8 cellular contexts compared by ENCODE assay signal in genomic region chr15:88913850-88914169, GRCh38. TPM values are rescaled to one million over a fixed set of nuclear protein-coding genes. Genes with fewer than 3 reads are reported as not detected.
DNase-seq lines count a peak whose midpoint lies in the region; ATAC-seq and TF ChIP-seq lines count a peak whose summit lies in the region.

No MANE protein-coding gene starts in this region.

- H3K27me3 Mint-ChIP-seq in effector memory CD8-positive, alpha-beta T cell = peaks cover 16 to 30% of the 10 kb centered on the region in 2 donors

- no peaks in the 10 kb centered on the region for H4K20me1 ChIP-seq in OCI-LY3 (ENCODE audit: insufficient read depth, low read length)

- peak overlapping the region; percentile 73 to 82 for H3K27ac Mint-ChIP-seq in effector memory CD8-positive, alpha-beta T cell

- 57 to 69% (median 59%) methylated on average over 4 of the region's 4 CpGs for whole genome bisulfite sequencing in ovary, 3 donors

- no peak for ATAC-seq in effector memory CD8-positive, alpha-beta T cell (replicated peaks)
- no peak for ATAC-seq in left lobe of liver

- no peaks in the 10 kb centered on the region for H3K79me2 ChIP-seq in OCI-LY3 (ENCODE audit: low read length)

- peaks cover 5% of the 10 kb centered on the region for H3K36me3 Mint-ChIP-seq in effector memory CD8-positive, alpha-beta T cell (ENCODE audit: insufficient read depth)

- H3K4me3 ChIP-seq in OCI-LY3 (ENCODE audit: low read length) = peak overlapping the region; percentile 82
- H3K4me3 ChIP-seq in ovary = peak overlapping the region; percentile 58

- H3K9ac ChIP-seq in ES-I3 (ENCODE audit: low read depth, low read length) (peak overlapping the region; percentile 87), OCI-LY3 (ENCODE audit: low read length) (peak overlapping the region; percentile 65)

- no peak overlapping the region for H3K27ac ChIP-seq in OCI-LY3 (ENCODE audit: low read length)
- no peak overlapping the region for H3K27ac ChIP-seq in ovary

- peaks cover 10 to 14% of the 10 kb centered on the region in 2 donors for H3K4me1 Mint-ChIP-seq in effector memory CD8-positive, alpha-beta T cell (ENCODE audit: low read depth in 2 of 2)

- no peak for DNase-seq in effector memory CD8-positive, alpha-beta T cell
- DNase-seq in ovary (no peak), NCI-H2196 treated with DMSO at 0.1 percent for 48 hours (lab: John Stamatoyannopoulos, UW; ENCODE audit: unreplicated experiment) (no peak), erythroblast (lab: John Stamatoyannopoulos, UW) (no peak), left lobe of liver (ENCODE audit: low spot score) (no peak), NCI-H2171 (lab: John Stamatoyannopoulos, UW) (no peak)

- peak overlapping the region; percentile 89 for H3K4me2 ChIP-seq in OCI-LY3 (ENCODE audit: low read length)

- H3K36me3 ChIP-seq in ES-I3 (ENCODE audit: insufficient read depth, low read length) = peaks cover 15% of the 10 kb centered on the region; the same call in 1 of the 2 replicates
- no peaks in the 10 kb centered on the region for H3K36me3 ChIP-seq in OCI-LY3 (replicated peaks; ENCODE audit: low read depth, low read length)
- no peaks in the 10 kb centered on the region for H3K36me3 ChIP-seq in ovary

- H3K4me1 ChIP-seq in ES-I3 (ENCODE audit: insufficient read depth, low read length) (no peaks in the 10 kb centered on the region; the same call in 1 of the 2 replicates), OCI-LY3 (ENCODE audit: low read length) (peaks cover 13% of the 10 kb centered on the region), ovary (ENCODE audit: insufficient read depth) (peaks cover 11% of the 10 kb centered on the region)

- H3K9me3 ChIP-seq in ES-I3 (ENCODE audit: control insufficient read depth, insufficient read depth, low read length) (no peaks in the 10 kb centered on the region), OCI-LY3 (ENCODE audit: insufficient read depth, low read length) (no peaks in the 10 kb centered on the region), ovary (no peaks in the 10 kb centered on the region)

- TF ChIP-seq POLR2A in ovary (IDR thresholded peaks at IDR 0.05) (no peak), erythroblast (IDR thresholded peaks at IDR 0.05; ENCODE audit: low read length) (no peak)

- TF ChIP-seq CTCF in OCI-LY3 (IDR thresholded peaks at IDR 0.05; ENCODE audit: low read depth, low read length) (no peak), ovary (IDR thresholded peaks at IDR 0.05) (no peak)

- H2AFZ ChIP-seq in OCI-LY3 (ENCODE audit: low read depth, low read length) = peak overlapping the region; percentile 92

- intact Hi-C loops in ovary (cut with DNase I) = no loop called here

- H3K4me3 Mint-ChIP-seq in effector memory CD8-positive, alpha-beta T cell = peak overlapping the region; percentile 94 to 97

- no peak for TF ChIP-seq EP300 in ovary (IDR thresholded peaks at IDR 0.05)

- H3K27me3 ChIP-seq in OCI-LY3 (ENCODE audit: low read depth, low read length) (peaks cover 5% of the 10 kb centered on the region), ovary (no peaks in the 10 kb centered on the region)

- no peaks in the 10 kb centered on the region for H3K9me3 Mint-ChIP-seq in effector memory CD8-positive, alpha-beta T cell

RNA-seq across cellular contexts. Expression of gene MFGE8, which starts 0.6 kb away (rescaled TPM):
- total RNA-seq in ovary = 100 to 1,000 TPM; 196 to 383 (median 231) TPM
- 100 to 1,000 TPM; 193 to 205 TPM for polyA plus RNA-seq in ovary
- 29.1 TPM for total RNA-seq in left lobe of liver

RNA-seq across cellular contexts. Expression of gene HAPLN3, which starts 18.5 kb away (rescaled TPM):
- total RNA-seq in ovary = 10 to 100 TPM in 1 of 7 donors, 1 to 10 TPM in 6; 3.3 to 10.0 (median 4.0) TPM
- polyA plus RNA-seq in ovary = 1 to 10 TPM; 2.7 to 3.4 TPM
- total RNA-seq in left lobe of liver = 1.0 TPM
